ENCODE assay signal across 20 cellular contexts in genomic region chr3:187943677-187944390, GRCh38.
DNase-seq lines count a peak whose midpoint lies in the region; ATAC-seq, FAIRE-seq and TF ChIP-seq lines count a peak whose summit lies in the region.
"Had no signal": no experiment of that assay in that cellular context is flagged by ENCODE, and none has a peak within 500 bp of the region (broad histone marks: within the 10 kb centered on the region; RNA-seq: fewer than 3 reads in every experiment).

No MANE protein-coding gene starts in this region.

- no peak overlapping the region for H2BK5ac ChIP-seq in IMR-90 (ENCODE audit: low read depth, low read length, poor library complexity, severe bottlenecking)

- 0 out of 3 replicates have a peak overlapping the region, but pooled peaks have one; percentile 30 for H2BK15ac ChIP-seq in IMR-90 (ENCODE audit: low read depth, low read length)

- no TSS peak for BruUV-seq in IMR-90 (replicated peaks; lab: Mats Ljungman, UMichigan)

- H3K4me3 ChIP-seq in AG10803 (ENCODE audit: low read length) = no peak overlapping the region
- H3K4me3 ChIP-seq in IMR-90 (ENCODE audit: insufficient read depth, low read depth, low read length) = no peak overlapping the region
- no peak overlapping the region for H3K4me3 ChIP-seq in astrocyte (ENCODE audit: insufficient read depth, low read depth, low read length)
- H3K4me3 ChIP-seq in hepatocyte = no peak overlapping the region
- H3K4me3 ChIP-seq in naive thymus-derived CD4-positive, alpha-beta T cell (ENCODE audit: low read length) = no peak overlapping the region
- H3K4me3 ChIP-seq: dorsolateral prefrontal cortex had no signal

- H3K79me1 ChIP-seq in IMR-90 (ENCODE audit: low read depth in 1 of 2, low read length in 2 of 2) = no peaks in the 10 kb centered on the region

- 0 out of 2 replicates have a peak overlapping the region, but pooled peaks have one; percentile 5 for H2AK5ac ChIP-seq in IMR-90 (ENCODE audit: low read depth, low read length)

- H2BK20ac ChIP-seq in IMR-90 (ENCODE audit: low read depth, low read length) = no peak overlapping the region

- H3K9me3 ChIP-seq in IMR-90 (ENCODE audit: control insufficient read depth, insufficient read depth, low read length) (no peaks in the 10 kb centered on the region), astrocyte (ENCODE audit: insufficient read depth, low read depth, low read length) (no peaks in the 10 kb centered on the region), hepatocyte (ENCODE audit: low read depth) (no peaks in the 10 kb centered on the region)
- H3K9me3 ChIP-seq in naive thymus-derived CD4-positive, alpha-beta T cell (ENCODE audit: control insufficient read depth in 2 of 3, low read length in 3 of 3) = no peaks in the 10 kb centered on the region
- H3K9me3 ChIP-seq: BE2C had no signal

- H3K27me3 ChIP-seq in IMR-90 (ENCODE audit: control insufficient read depth, insufficient read depth, low read length) (no peaks in the 10 kb centered on the region; the same call in 1 of the 2 replicates), astrocyte (ENCODE audit: insufficient read depth, low read length) (no peaks in the 10 kb centered on the region), hepatocyte (no peaks in the 10 kb centered on the region)
- no peaks in the 10 kb centered on the region for H3K27me3 ChIP-seq in naive thymus-derived CD4-positive, alpha-beta T cell (ENCODE audit: control insufficient read depth in 2 of 2, insufficient read depth in 2 of 2, low read length in 2 of 2)
- H3K27me3 ChIP-seq: BE2C, dorsolateral prefrontal cortex had no signal

- no peaks in the 10 kb centered on the region for H3K36me3 Mint-ChIP-seq in astrocyte (ENCODE audit: low read depth, unreplicated experiment)
- peaks cover 0 to 2% (median 0%) of the 10 kb centered on the region in 5 donors for H3K36me3 Mint-ChIP-seq in naive thymus-derived CD4-positive, alpha-beta T cell
- H3K36me3 Mint-ChIP-seq: naive B cell had no signal

- H4K91ac ChIP-seq in IMR-90 (ENCODE audit: insufficient read depth, low read depth, low read length) = no peak overlapping the region

- no peak for FAIRE-seq in astrocyte (lab: Jason Lieb, UNC)
- FAIRE-seq: GM12891, urothelium cell line had no signal

- no peak overlapping the region; a peak in 1 of 4 replicates for H4K8ac ChIP-seq in IMR-90 (ENCODE audit: low read depth in 2 of 2, low read length in 2 of 2)

- no peak for TF ChIP-seq CTCF in AG10803 (conservative IDR thresholded peaks at IDR 0.05; ENCODE audit: low read length)
- no peak for TF ChIP-seq CTCF in IMR-90 (conservative IDR thresholded peaks at IDR 0.05; ENCODE audit: low read depth, low read length)
- TF ChIP-seq CTCF in astrocyte (IDR thresholded peaks at IDR 0.05; ENCODE audit: insufficient read depth, low read depth, low read length) = no peak
- no peak for TF ChIP-seq CTCF in hepatocyte (IDR thresholded peaks at IDR 0.05; ENCODE audit: poor library complexity)

- in situ Hi-C loops in IMR-90 (cut with MboI; ENCODE audit: low sequenced_read_pairs) = no loop called here

- CTCF ChIA-PET in IMR-90 (lab: Yijun Ruan, JAX) = no interaction called here
- CTCF ChIA-PET in naive thymus-derived CD4-positive, alpha-beta T cell (lab: Charles Lee) = no interaction called here

- no peaks in the 10 kb centered on the region for H3K36me3 ChIP-seq in IMR-90 (ENCODE audit: control insufficient read depth, insufficient read depth, low read length)
- no peaks in the 10 kb centered on the region for H3K36me3 ChIP-seq in astrocyte (ENCODE audit: insufficient read depth, low read length)
- no peaks in the 10 kb centered on the region for H3K36me3 ChIP-seq in hepatocyte (replicated peaks; ENCODE audit: insufficient read depth, low read depth)
- H3K36me3 ChIP-seq in naive thymus-derived CD4-positive, alpha-beta T cell (ENCODE audit: control insufficient read depth in 2 of 3, insufficient read depth in 3 of 3, low read length in 3 of 3) = no peaks in the 10 kb centered on the region
- H3K36me3 ChIP-seq: BE2C had no signal

- H3K18ac ChIP-seq in IMR-90 (ENCODE audit: low read depth, low read length) = peak overlapping the region; percentile 22; the same call in 1 of the 2 replicates

- H4K5ac ChIP-seq in IMR-90 (ENCODE audit: low read depth, low read length) = no peak overlapping the region

- no peaks in the 10 kb centered on the region for H3K9me2 ChIP-seq in hepatocyte (replicated peaks; ENCODE audit: insufficient read depth)

- H3K4ac ChIP-seq in IMR-90 (ENCODE audit: low read depth, low read length) = 0 out of 2 replicates have a peak overlapping the region, but pooled peaks have one; percentile 8

- no peak overlapping the region for H3K9ac ChIP-seq in IMR-90 (ENCODE audit: low read depth, low read length)
- no peak overlapping the region for H3K9ac ChIP-seq in astrocyte (ENCODE audit: low read length)

- POLR2A ChIA-PET in IMR-90 (lab: Charles Lee; ENCODE audit: unreplicated experiment) = interaction anchor here (0.5 kb wide), 1 partner anchor 338 kb away, joined by 5 read pairs; no protein-coding TSS in a partner anchor
- POLR2A ChIA-PET in naive thymus-derived CD4-positive, alpha-beta T cell (lab: Charles Lee) = interaction anchor here (0.6 to 0.9 kb wide), 2 partner anchors 12 to 44 kb away, joined by 3 to 5 read pairs; no protein-coding TSS in a partner anchor

- H2AFZ ChIP-seq in IMR-90 (replicated peaks; ENCODE audit: low read length, poor library complexity) (no peak overlapping the region), astrocyte (ENCODE audit: low read depth, low read length) (no peak overlapping the region), hepatocyte (no peak overlapping the region)

- peaks cover 3% of the 10 kb centered on the region; the same call in 1 of the 2 replicates for H4K20me1 ChIP-seq in IMR-90 (ENCODE audit: insufficient read depth, low read length)
- no peaks in the 10 kb centered on the region for H4K20me1 ChIP-seq in astrocyte (ENCODE audit: insufficient read depth, low read length)
- no peaks in the 10 kb centered on the region for H4K20me1 ChIP-seq in hepatocyte (ENCODE audit: insufficient read depth, poor library complexity, severe bottlenecking)

- DNase-seq in AG10803 (ENCODE audit: low read depth) (peak; percentile 31), IMR-90 (peak; percentile 39), astrocyte (ENCODE audit: low read depth) (no peak), hepatocyte (ENCODE audit: low spot score) (peak; percentile 21), NCI-H524 treated with DMSO at 0.1 percent for 48 hours (lab: John Stamatoyannopoulos, UW) (no peak), head of caudate nucleus (no peak)
- DNase-seq in naive thymus-derived CD4-positive, alpha-beta T cell = no peak
- DNase-seq: activated CD4-positive, alpha-beta T cell treated with anti-CD3 and anti-CD28 coated beads for 48 hours; activated T-cell treated with anti-CD3 and anti-CD28 coated beads, Interleukin-2, amount 50 U/mL, for 4 hours; BE2C; dorsolateral prefrontal cortex; EL; KG1; naive B cell; NCI-H2081 treated with DMSO at 0.1 percent for 48 hours; retina; T-helper 17 cell had no signal

- no peak overlapping the region for H2AK9ac ChIP-seq in IMR-90 (replicated peaks; ENCODE audit: low read depth, low read length, poor library complexity)

- H2BK120ac ChIP-seq in IMR-90 (ENCODE audit: low read depth, low read length) = no peak overlapping the region

- no peak for TF ChIP-seq POLR2A in IMR-90 (IDR thresholded peaks at IDR 0.05; ENCODE audit: low read depth, low read length)

- no peak overlapping the region for H3K56ac ChIP-seq in IMR-90 (ENCODE audit: extremely low read depth, insufficient read depth, low read length)

- no peak overlapping the region for H3K14ac ChIP-seq in IMR-90 (replicated peaks; ENCODE audit: low read depth, low read length)

- H3K27ac ChIP-seq in IMR-90 (ENCODE audit: insufficient read depth, low read length) (no peak overlapping the region), astrocyte (ENCODE audit: low read depth, low read length) (no peak overlapping the region), hepatocyte (peak overlapping the region; percentile 41)
- H3K27ac ChIP-seq in naive thymus-derived CD4-positive, alpha-beta T cell (ENCODE audit: low read depth, low read length) = no peak overlapping the region
- H3K27ac ChIP-seq: dorsolateral prefrontal cortex had no signal

- H3K9me3 Mint-ChIP-seq in astrocyte (ENCODE audit: unreplicated experiment) = no peaks in the 10 kb centered on the region
- H3K9me3 Mint-ChIP-seq in naive thymus-derived CD4-positive, alpha-beta T cell = peaks cover 0 to 2% (median 0%) of the 10 kb centered on the region in 11 donors
- H3K9me3 Mint-ChIP-seq: activated T-cell treated with anti-CD3 and anti-CD28 coated beads, Interleukin-2, amount 50 U/mL, for 4 hours had no signal

- ATAC-seq in IMR-90 (ENCODE audit: low read depth) (peak; percentile 12; the same call in 1 of the 2 replicates), HG03571 (IDR thresholded peaks at IDR 0.05; ENCODE audit: unreplicated experiment) (no peak)
- ATAC-seq in naive thymus-derived CD4-positive, alpha-beta T cell = no peak
- ATAC-seq: T-helper 17 cell had no signal

- peaks cover 5% of the 10 kb centered on the region for H3K27me3 Mint-ChIP-seq in astrocyte (ENCODE audit: low read depth, unreplicated experiment)
- H3K27me3 Mint-ChIP-seq in naive thymus-derived CD4-positive, alpha-beta T cell = peaks cover 0 to 10% (median 0%) of the 10 kb centered on the region in 5 donors
- H3K27me3 Mint-ChIP-seq: T-helper 17 cell had no signal

- WGBS in IMR-90 (ENCODE audit: extremely low coverage in 2 of 2, insufficient read length in 1 of 2), 2 experiments = 67% methylated on average over 2 of the region's 7 CpGs; no CpG with 5 or more reads in 1 of the 2 experiments
- 47% methylated on average over 7 of the region's 7 CpGs for WGBS in hepatocyte (ENCODE audit: low lambda C conversion rate, missing lambda C conversion rate)

- TF ChIP-seq RAD21 in IMR-90 (IDR thresholded peaks at IDR 0.05; ENCODE audit: low read length) = no peak

- H3K4me1 Mint-ChIP-seq in astrocyte (ENCODE audit: low read depth, unreplicated experiment) = peaks cover 6% of the 10 kb centered on the region
- peaks cover 0 to 8% (median 0%) of the 10 kb centered on the region in 7 donors for H3K4me1 Mint-ChIP-seq in naive thymus-derived CD4-positive, alpha-beta T cell

- H3K4me1 ChIP-seq in IMR-90 (ENCODE audit: control insufficient read depth, insufficient read depth, low read length) (peaks cover 11% of the 10 kb centered on the region), astrocyte (ENCODE audit: insufficient read depth, low read length) (peaks cover 2% of the 10 kb centered on the region), hepatocyte (ENCODE audit: insufficient read depth) (peaks cover 6% of the 10 kb centered on the region)
- peaks cover 6 to 12% of the 10 kb centered on the region in 2 donors for H3K4me1 ChIP-seq in naive thymus-derived CD4-positive, alpha-beta T cell (ENCODE audit: control insufficient read depth in 2 of 2, insufficient read depth in 2 of 2, low read length in 2 of 2)
- H3K4me1 ChIP-seq: BE2C had no signal

- intact Hi-C loops in IMR-90 (cut with micrococcal nuclease) = no loop called here
- intact Hi-C loops in head of caudate nucleus (cut with DNase I) = no loop called here
- intact Hi-C loops in naive thymus-derived CD4-positive, alpha-beta T cell (cut with micrococcal nuclease) = loop anchor here in 1 of 2 donors (1.0 kb wide), 1 partner anchor 25 kb away; no protein-coding TSS in a partner anchor

- no peak overlapping the region for H3K4me2 ChIP-seq in IMR-90 (ENCODE audit: low read depth, low read length)
- H3K4me2 ChIP-seq in astrocyte (ENCODE audit: low read length) = peak overlapping the region; percentile 17
- H3K4me2 ChIP-seq in hepatocyte = peak overlapping the region; percentile 9

- H3K79me2 ChIP-seq in astrocyte (ENCODE audit: insufficient read depth, low read length) (no peaks in the 10 kb centered on the region), hepatocyte (no peaks in the 10 kb centered on the region)

- H3K23ac ChIP-seq in IMR-90 (ENCODE audit: low read depth, low read length) = no peak overlapping the region

- peaks cover 11% of the 10 kb centered on the region for H3K9me1 ChIP-seq in IMR-90 (ENCODE audit: insufficient read depth, low read length)

- H3K27ac Mint-ChIP-seq in astrocyte (ENCODE audit: unreplicated experiment) = no peak overlapping the region
- H3K27ac Mint-ChIP-seq in naive thymus-derived CD4-positive, alpha-beta T cell = no peak overlapping the region
- H3K27ac Mint-ChIP-seq: naive B cell, T-helper 17 cell had no signal

- dilution Hi-C loops in IMR-90 (cut with HindIII; ENCODE audit: low sequenced_read_pairs, unreplicated experiment) = no loop called here

- no peak overlapping the region for H3K4me3 Mint-ChIP-seq in astrocyte (ENCODE audit: unreplicated experiment)
- H3K4me3 Mint-ChIP-seq in naive thymus-derived CD4-positive, alpha-beta T cell = no peak overlapping the region
- H3K4me3 Mint-ChIP-seq: activated T-cell treated with anti-CD3 and anti-CD28 coated beads, Interleukin-2, amount 50 U/mL, for 4 hours; naive B cell; T-helper 17 cell had no signal

Comparison
In these comparisons a context has a peak if more than half of its experiments do, and no peak if none do; other contexts are left out.
1. DNase-seq: peak in AG10803 (single experiment), IMR-90 (single experiment) and hepatocyte (single experiment); none in astrocyte (single experiment), NCI-H524 treated with DMSO at 0.1 percent for 48 hours (single experiment), head of caudate nucleus (0 of 42) and naive thymus-derived CD4-positive, alpha-beta T cell (0 of 9).